Comparison of ENCODE assay signal across 17 cellular contexts in genomic region chr16:28842696-28843095, GRCh38. TPM values are rescaled to one million over a fixed set of nuclear protein-coding genes. Genes with fewer than 3 reads are reported as not detected.
DNase-seq lines count a peak whose midpoint lies in the region; FAIRE-seq and TF ChIP-seq lines count a peak whose summit lies in the region.
"Had no signal": no experiment of that assay in that cellular context is flagged by ENCODE, and none has a peak within 500 bp of the region (broad histone marks: within the 10 kb centered on the region; RNA-seq: fewer than 3 reads in every experiment).

No MANE protein-coding gene starts in this region.

- no peak overlapping the region for H3K4me3 ChIP-seq in neural progenitor cell
- H3K4me3 ChIP-seq in brain microvascular endothelial cell (ENCODE audit: low read depth, low read length) = no peak overlapping the region
- H3K4me3 ChIP-seq in transverse colon = no peak overlapping the region

- peak overlapping the region; percentile 27 for H3K27ac Mint-ChIP-seq in activated naive CD4-positive, alpha-beta T cell treated with anti-CD3 and anti-CD28 coated beads, Interleukin-2, amount 50 U/mL, for 24 hours
- peak overlapping the region; percentile 59 for H3K27ac Mint-ChIP-seq in activated naive CD8-positive, alpha-beta T cell treated with anti-CD3 and anti-CD28 coated beads for 36 hours
- H3K27ac Mint-ChIP-seq in neural progenitor cell = no peak overlapping the region
- H3K27ac Mint-ChIP-seq: CD4-positive, CD25-positive, alpha-beta regulatory T cell had no signal

- no peak overlapping the region for H3K9ac ChIP-seq in neural progenitor cell

- H3F3A ChIP-seq in neural progenitor cell (ENCODE audit: low read depth) = peaks cover 58% of the 10 kb centered on the region

- DNase-seq in activated naive CD4-positive, alpha-beta T cell treated with anti-CD3 and anti-CD28 coated beads, Interleukin-2, amount 50 U/mL, for 16 hours = no peak
- DNase-seq in GM12891 (ENCODE audit: insufficient read length, low spot score) (no peak), neural progenitor cell (ENCODE audit: low spot score) (no peak), brain microvascular endothelial cell (no peak), transverse colon (no peak)
- DNase-seq in activated naive CD8-positive, alpha-beta T cell treated with anti-CD3 and anti-CD28 coated beads for 36 hours = no peak
- DNase-seq in stimulated activated CD4-positive, alpha-beta T cell treated with anti-CD3 and anti-CD28 coated beads, Interleukin-4, amount 100 ng/mL, for 1 hour = no peak
- DNase-seq: AML-193; CD4-positive, CD25-positive, alpha-beta regulatory T cell; GF-D8; GOT3; KBM-7; NCI-H1048; NCI-H2227 treated with DMSO at 0.1 percent for 48 hours; NCI-H526 had no signal

- peaks cover 34% of the 10 kb centered on the region for H3K4me1 Mint-ChIP-seq in activated naive CD4-positive, alpha-beta T cell treated with anti-CD3 and anti-CD28 coated beads, Interleukin-2, amount 50 U/mL, for 24 hours
- peaks cover 10% of the 10 kb centered on the region for H3K4me1 Mint-ChIP-seq in activated naive CD8-positive, alpha-beta T cell treated with anti-CD3 and anti-CD28 coated beads for 36 hours
- peaks cover 17% of the 10 kb centered on the region for H3K4me1 Mint-ChIP-seq in neural progenitor cell

- peak overlapping the region; percentile 56 for H3K4me3 Mint-ChIP-seq in activated naive CD4-positive, alpha-beta T cell treated with anti-CD3 and anti-CD28 coated beads, Interleukin-2, amount 50 U/mL, for 24 hours
- no peak overlapping the region for H3K4me3 Mint-ChIP-seq in activated naive CD8-positive, alpha-beta T cell treated with anti-CD3 and anti-CD28 coated beads for 36 hours
- peak overlapping the region; percentile 55 for H3K4me3 Mint-ChIP-seq in neural progenitor cell

- H3K4me2 ChIP-seq in neural progenitor cell = no peak overlapping the region

- 97% methylated on average over 7 of the region's 7 CpGs; no CpG with 5 or more reads in 1 of the 2 donors for WGBS in transverse colon (ENCODE audit: low coverage in 1 of 2), 2 donors

- no peaks in the 10 kb centered on the region for H3K4me1 ChIP-seq in neural progenitor cell
- peaks cover 16 to 22% (median 19%) of the 10 kb centered on the region in 4 donors for H3K4me1 ChIP-seq in transverse colon

- peaks cover 6% of the 10 kb centered on the region for H4K20me1 ChIP-seq in neural progenitor cell (ENCODE audit: low read depth)

- H3K27ac ChIP-seq in neural progenitor cell = no peak overlapping the region
- no peak overlapping the region for H3K27ac ChIP-seq in brain microvascular endothelial cell
- H3K27ac ChIP-seq in transverse colon = no peak overlapping the region

- TF ChIP-seq POLR2A in GM12891 (IDR thresholded peaks at IDR 0.05; ENCODE audit: low read depth, low read length) = peak; percentile 60; the same call in 1 of the 2 replicates
- TF ChIP-seq POLR2A in transverse colon (IDR thresholded peaks at IDR 0.05) = no peak

- H3K9me3 ChIP-seq in neural progenitor cell (ENCODE audit: low read depth) (no peaks in the 10 kb centered on the region), transverse colon (no peaks in the 10 kb centered on the region)

- in situ Hi-C loops in brain microvascular endothelial cell (cut with HindIII; ENCODE audit: low pct_ligation_motif_present, low sequenced_read_pairs) = no loop called here
- in situ Hi-C loops in transverse colon (cut with MboI; ENCODE audit: low pct_ligation_motif_present in 1 of 4, low pct_unique_long_range_greater_than_20kb in 1 of 4, low sequenced_read_pairs in 3 of 4) = no loop called here

- H3K9me3 Mint-ChIP-seq in activated naive CD4-positive, alpha-beta T cell treated with anti-CD3 and anti-CD28 coated beads, Interleukin-2, amount 50 U/mL, for 24 hours = no peaks in the 10 kb centered on the region
- no peaks in the 10 kb centered on the region for H3K9me3 Mint-ChIP-seq in activated naive CD8-positive, alpha-beta T cell treated with anti-CD3 and anti-CD28 coated beads for 36 hours
- H3K9me3 Mint-ChIP-seq in neural progenitor cell = no peaks in the 10 kb centered on the region
- H3K9me3 Mint-ChIP-seq: CD4-positive, CD25-positive, alpha-beta regulatory T cell had no signal

- H2AFZ ChIP-seq in neural progenitor cell (replicated peaks) = no peak overlapping the region

- H3K79me2 ChIP-seq in neural progenitor cell (ENCODE audit: low read depth) = peaks cover 28% of the 10 kb centered on the region

- H3K36me3 ChIP-seq in neural progenitor cell (no peaks in the 10 kb centered on the region), brain microvascular endothelial cell (replicated peaks) (peaks cover 44% of the 10 kb centered on the region), transverse colon (peaks cover 0 to 21% (median 6%) of the 10 kb centered on the region in 4 donors)

- peaks cover 20% of the 10 kb centered on the region for H3K36me3 Mint-ChIP-seq in activated naive CD4-positive, alpha-beta T cell treated with anti-CD3 and anti-CD28 coated beads, Interleukin-2, amount 50 U/mL, for 24 hours
- H3K36me3 Mint-ChIP-seq in activated naive CD8-positive, alpha-beta T cell treated with anti-CD3 and anti-CD28 coated beads for 36 hours = peaks cover 42% of the 10 kb centered on the region
- peaks cover 24% of the 10 kb centered on the region for H3K36me3 Mint-ChIP-seq in neural progenitor cell

- intact Hi-C loops in transverse colon (cut with DNase I; ENCODE audit: low total_unique reads) = no loop called here

- FAIRE-seq in GM12891 (lab: Jason Lieb, UNC) = no peak

- no peak for TF ChIP-seq CTCF in neural progenitor cell (IDR thresholded peaks at IDR 0.05)
- TF ChIP-seq CTCF in brain microvascular endothelial cell (IDR thresholded peaks at IDR 0.05; ENCODE audit: low read depth, low read length, missing control alignments) = no peak
- TF ChIP-seq CTCF in transverse colon (IDR thresholded peaks at IDR 0.05) = no peak

- H3K27me3 ChIP-seq in neural progenitor cell (no peaks in the 10 kb centered on the region), brain microvascular endothelial cell (replicated peaks) (no peaks in the 10 kb centered on the region), transverse colon (no peaks in the 10 kb centered on the region)

- TF ChIP-seq EP300 in transverse colon (IDR thresholded peaks at IDR 0.05; ENCODE audit: low read depth) = no peak

- H3K27me3 Mint-ChIP-seq in activated naive CD4-positive, alpha-beta T cell treated with anti-CD3 and anti-CD28 coated beads, Interleukin-2, amount 50 U/mL, for 24 hours = no peaks in the 10 kb centered on the region
- no peaks in the 10 kb centered on the region for H3K27me3 Mint-ChIP-seq in activated naive CD8-positive, alpha-beta T cell treated with anti-CD3 and anti-CD28 coated beads for 36 hours
- H3K27me3 Mint-ChIP-seq in neural progenitor cell (ENCODE audit: insufficient read depth, low read depth) = peaks cover 7% of the 10 kb centered on the region
- H3K27me3 Mint-ChIP-seq: CD4-positive, CD25-positive, alpha-beta regulatory T cell had no signal

TF ChIP-seq in GM12891, 5 proteins besides CTCF, POLR2A, EP300 and RAD21:
- TF ChIP-seq PAX5 (IDR thresholded peaks at IDR 0.05; ENCODE audit: insufficient read depth, low read length, severe bottlenecking) (no peak), POLR2AphosphoS5 (IDR thresholded peaks at IDR 0.05; ENCODE audit: low read depth, low read length) (peak; percentile 73; the same call in 1 of the 2 replicates)

RNA-seq across cellular contexts. Expression of gene TUFM, which starts 3.5 kb away (rescaled TPM):
- polyA plus RNA-seq in GM12891 (2012; ENCODE audit: low read depth, missing spikeins) = 166 TPM
- 100 to 1,000 TPM; 360 to 382 TPM for total RNA-seq in activated naive CD8-positive, alpha-beta T cell treated with anti-CD3 and anti-CD28 coated beads for 36 hours
- total RNA-seq in neural progenitor cell (ENCODE audit: low replicate concordance) = 74.0 and 131 TPM in 2 replicates
- 100 to 1,000 TPM; 126 to 190 (median 143) TPM for total RNA-seq in transverse colon

RNA-seq across cellular contexts. Expression of gene ATXN2L, which starts 19.9 kb away (rescaled TPM):
- polyA plus RNA-seq in GM12891 (2012; ENCODE audit: low read depth, missing spikeins) = 95.9 TPM
- 100 to 1,000 TPM; 296 to 308 TPM for total RNA-seq in activated naive CD8-positive, alpha-beta T cell treated with anti-CD3 and anti-CD28 coated beads for 36 hours
- total RNA-seq in neural progenitor cell (ENCODE audit: low replicate concordance) (21.4 and 61.0 TPM in 2 replicates), transverse colon (100 to 1,000 TPM in 3 of 4 donors, 10 to 100 TPM in 1; 90.2 to 165 (median 105) TPM)

RNA-seq across cellular contexts. Expression of gene SH2B1, which starts 20.9 kb away (rescaled TPM):
- 26.7 TPM for polyA plus RNA-seq in GM12891 (2012; ENCODE audit: low read depth, missing spikeins)
- total RNA-seq in activated naive CD8-positive, alpha-beta T cell treated with anti-CD3 and anti-CD28 coated beads for 36 hours = 10 to 100 TPM; 33.8 to 34.7 TPM
- total RNA-seq in neural progenitor cell (ENCODE audit: low replicate concordance) (12.4 and 30.6 TPM in 2 replicates), transverse colon (100 to 1,000 TPM in 1 of 4 donors, 10 to 100 TPM in 3; 28.5 to 111 (median 60.4) TPM)

RNA-seq across cellular contexts. Expression of gene ATP2A1, which starts 35.6 kb away (rescaled TPM):
- 1.6 TPM for polyA plus RNA-seq in GM12891 (2012; ENCODE audit: low read depth, missing spikeins)
- total RNA-seq in activated naive CD8-positive, alpha-beta T cell treated with anti-CD3 and anti-CD28 coated beads for 36 hours = 1 to 10 TPM; 2.0 to 2.8 TPM
- total RNA-seq in neural progenitor cell (ENCODE audit: low replicate concordance) (1.6 and 8.2 TPM in 2 replicates), transverse colon (1 to 10 TPM in 3 of 4 donors, not detected in 1; 1.1 to 3.2 (median 1.4) TPM)
- total RNA-seq: RPMI7951 had no signal
- polyA plus RNA-seq: CD4-positive, CD25-positive, alpha-beta regulatory T cell had no signal
